In genomic region chr12:64907097-64907496, GRCh38 we compare ENCODE assay signal across 8 cellular contexts.
"Had no signal": no experiment of that assay in that cellular context is flagged by ENCODE, and none has a peak within 500 bp of the region (broad histone marks: within the 10 kb centered on the region; RNA-seq: fewer than 3 reads in every experiment).

No MANE protein-coding gene starts in this region.

- DNase-seq: H9, HCEC 1CT, KBM-7 had no signal

- H3K27ac Mint-ChIP-seq: GM23338, H9 had no signal

- FAIRE-seq: H1, H54, HTR-8/SVneo had no signal

- H2AFZ ChIP-seq: GM23338 had no signal

- H3K27ac ChIP-seq: KMS-11 had no signal

- ATAC-seq: GM23338 had no signal

- H3K4me1 Mint-ChIP-seq: GM23338, H9 had no signal

- H3K9ac ChIP-seq: KMS-11 had no signal

- H3K4me3 Mint-ChIP-seq: GM23338, H9 had no signal

- H3K9me3 Mint-ChIP-seq: GM23338, H9 had no signal

- H3K4me3 ChIP-seq: GM23338 had no signal

- H3K4me2 ChIP-seq: GM23338, KMS-11 had no signal
